8 cellular contexts compared by ENCODE assay signal in genomic region chr7:27697861-27698430, GRCh38. TPM values are rescaled to one million over a fixed set of nuclear protein-coding genes. Genes with fewer than 3 reads are reported as not detected.
A peak's percentile ranks its signal among the peaks of the same experiment; 100 is the strongest.
DNase-seq lines count a peak whose midpoint lies in the region; ATAC-seq and TF ChIP-seq lines count a peak whose summit lies in the region.
"Had no signal": no experiment of that assay in that cellular context is flagged by ENCODE, and none has a peak within 500 bp of the region (broad histone marks: within the 10 kb centered on the region; RNA-seq: fewer than 3 reads in every experiment).

No MANE protein-coding gene starts in this region.

- H3K4me2 ChIP-seq in OCI-LY7 (ENCODE audit: low read length) = peak overlapping the region; percentile 53

- no peaks in the 10 kb centered on the region for H4K20me1 ChIP-seq in OCI-LY7 (ENCODE audit: insufficient read depth, low read length)

- CTCF ChIA-PET in OCI-LY7 (lab: Charles Lee; ENCODE audit: unreplicated experiment) = no interaction called here
- CTCF ChIA-PET in A673 (lab: Charles Lee) = no interaction called here

- BruUV-seq in OCI-LY7 (replicated peaks; lab: Mats Ljungman, UMichigan) (no TSS peak), A673 (replicated peaks; lab: Mats Ljungman, UMichigan) (no TSS peak)

- intact Hi-C loops in OCI-LY7 (cut with micrococcal nuclease; ENCODE audit: unreplicated experiment) = no loop called here
- intact Hi-C loops in A673 (cut with micrococcal nuclease; ENCODE audit: unreplicated experiment) = no loop called here

- H3K9me2 ChIP-seq in OCI-LY7 (ENCODE audit: insufficient read depth, low read length) = no peaks in the 10 kb centered on the region

- POLR2A ChIA-PET in OCI-LY7 (lab: Charles Lee) = interaction anchor here (1.2 to 1.4 kb wide), 5 partner anchors 9 to 43 kb away, joined by 3 to 5 read pairs (median 4); no protein-coding TSS in a partner anchor
- POLR2A ChIA-PET in A673 (lab: Charles Lee; ENCODE audit: low non-redundant PET) = no interaction called here

- H3K79me2 ChIP-seq in OCI-LY7 (ENCODE audit: insufficient read depth, low read depth, low read length) = no peaks in the 10 kb centered on the region

- H3K4me3 ChIP-seq in OCI-LY7 (ENCODE audit: low read depth, low read length, poor library complexity, severe bottlenecking) (peak overlapping the region; percentile 27), A673 (ENCODE audit: low read depth, low read length, poor library complexity, severe bottlenecking) (no peak overlapping the region)
- H3K4me3 ChIP-seq: SK-N-MC had no signal

- H2AFZ ChIP-seq in OCI-LY7 (ENCODE audit: low read length) = peak overlapping the region; percentile 97

- ATAC-seq in GM19043 (IDR thresholded peaks at IDR 0.05; ENCODE audit: low read depth, unreplicated experiment) = peak; percentile 92
- peak; percentile 84 for ATAC-seq in HG02852 (IDR thresholded peaks at IDR 0.05; ENCODE audit: unreplicated experiment)

- H3K4me1 ChIP-seq in OCI-LY7 (ENCODE audit: insufficient read depth, low read length, poor library complexity, severe bottlenecking) = peaks cover 14% of the 10 kb centered on the region
- H3K4me1 ChIP-seq in A673 (ENCODE audit: insufficient read depth, low read length, poor library complexity, severe bottlenecking) = no peaks in the 10 kb centered on the region

- H3K27ac ChIP-seq in OCI-LY7 (ENCODE audit: low read depth, low read length, poor library complexity, severe bottlenecking) (peak overlapping the region; percentile 29), A673 (ENCODE audit: low read depth, low read length, poor library complexity, severe bottlenecking) (no peak overlapping the region)
- H3K27ac ChIP-seq: SK-N-MC had no signal

- TF ChIP-seq CTCF in OCI-LY7 (conservative IDR thresholded peaks at IDR 0.05; ENCODE audit: low read length) (no peak), A673 (conservative IDR thresholded peaks at IDR 0.05; ENCODE audit: low read depth, low read length) (no peak)

- H3K36me3 ChIP-seq in OCI-LY7 (ENCODE audit: insufficient read depth, low read length) = no peaks in the 10 kb centered on the region
- H3K36me3 ChIP-seq in A673 (ENCODE audit: insufficient read depth, low read length, poor library complexity, severe bottlenecking) = no peaks in the 10 kb centered on the region

- no peaks in the 10 kb centered on the region for H3K27me3 ChIP-seq in A673 (replicated peaks; ENCODE audit: insufficient read depth, low read depth, low read length, poor library complexity)

- DNase-seq in OCI-LY7 (ENCODE audit: low spot score) = peak; percentile 64
- peak; percentile 15 for DNase-seq in glomerular visceral epithelial cell (ENCODE audit: extremely low spot score)
- no peak for DNase-seq in A673 (ENCODE audit: low spot score)
- no peak for DNase-seq in cerebellar nuclear complex (lab: John Stamatoyannopoulos, UW)
- no peak for DNase-seq in HuH-7.5 (ENCODE audit: low spot score)

- H3K9me3 ChIP-seq in OCI-LY7 (ENCODE audit: low read length) (no peaks in the 10 kb centered on the region), A673 (ENCODE audit: low read depth, low read length, poor library complexity, severe bottlenecking) (no peaks in the 10 kb centered on the region)

RNA-seq across cellular contexts. Expression of gene HIBADH, which starts 35.3 kb away (rescaled TPM):
- 22.8 and 24.0 TPM in 2 replicates for total RNA-seq in OCI-LY7 (2014; rRNA removed; shearing (Covaris generic))
- total RNA-seq in OCI-LY7 (2022) = 19.2 TPM in 2 replicates
- total RNA-seq in A673 (2021) = 10.2 and 17.1 TPM in 2 replicates

RNA-seq across cellular contexts. Expression of gene TAX1BP1, which starts 42.0 kb away (rescaled TPM):
- total RNA-seq in OCI-LY7 (2014; rRNA removed; shearing (Covaris generic)) = 24.2 and 27.9 TPM in 2 replicates
- total RNA-seq in OCI-LY7 (2022) (49.7 and 54.3 TPM in 2 replicates), A673 (2021) (54.0 and 59.7 TPM in 2 replicates)

Comparison
In these comparisons a context has a peak if more than half of its experiments do, and no peak if none do; other contexts are left out.
1. DNase-seq: peak in OCI-LY7 (single experiment) and glomerular visceral epithelial cell (single experiment); none in A673 (single experiment), cerebellar nuclear complex (0 of 2) and HuH-7.5 (single experiment).